14 cellular contexts compared by ENCODE assay signal in genomic region chr2:170576296-170576695, GRCh38.
DNase-seq lines count a peak whose midpoint lies in the region; ATAC-seq, FAIRE-seq and TF ChIP-seq lines count a peak whose summit lies in the region.
"Had no signal": no experiment of that assay in that cellular context is flagged by ENCODE, and none has a peak within 500 bp of the region (broad histone marks: within the 10 kb centered on the region; RNA-seq: fewer than 3 reads in every experiment).

No MANE protein-coding gene starts in this region.

- POLR2A ChIA-PET in K562 (lab: Yijun Ruan, JAX): interaction anchor here (1.4 to 2.0 kb wide), 2 partner anchors 11 to 39 kb away, joined by 3 to 4 read pairs; no protein-coding TSS in a partner anchor

- no peaks in the 10 kb centered on the region for H3K36me3 ChIP-seq in K562 (ENCODE audit: control insufficient read depth, insufficient read depth, low read length)
- no peaks in the 10 kb centered on the region for H3K36me3 ChIP-seq in brain microvascular endothelial cell (replicated peaks)
- no peaks in the 10 kb centered on the region for H3K36me3 ChIP-seq in vagina
- H3K36me3 ChIP-seq in mucosa of descending colon (ENCODE audit: low read depth): no peaks in the 10 kb centered on the region

- no peak for TF ChIP-seq EP300 in K562 (IDR thresholded peaks at IDR 0.05; ENCODE audit: low read length)

- H3K9me1 ChIP-seq in K562 (ENCODE audit: control insufficient read depth, insufficient read depth, low read length): no peaks in the 10 kb centered on the region

- no peak overlapping the region for H3K4me2 ChIP-seq in K562 (ENCODE audit: insufficient read depth, low read length)

- TF ChIP-seq CTCF in AG09319 (IDR thresholded peaks at IDR 0.05; ENCODE audit: low read depth, low read length) (peak; percentile 4; the same call in 1 of the 2 replicates), K562 (IDR thresholded peaks at IDR 0.05 in 2 of 3, conservative IDR thresholded peaks at IDR 0.05 in 1 of 3; ENCODE audit: insufficient read depth in 2 of 3, low read depth in 1 of 3, low read length in 3 of 3) (peak in 2 of 3 experiments; percentile 16 to 45; a peak in 2 of 6 replicates), brain microvascular endothelial cell (IDR thresholded peaks at IDR 0.05; ENCODE audit: low read depth, low read length, missing control alignments) (no peak), vagina (IDR thresholded peaks at IDR 0.05) (no peak), mucosa of descending colon (IDR thresholded peaks at IDR 0.05) (no peak)

- no peak overlapping the region for H3K9ac ChIP-seq in K562 (ENCODE audit: insufficient read depth in 1 of 2, low read depth in 2 of 2, low read length in 2 of 2)

- BruUV-seq in K562 (replicated peaks; lab: Mats Ljungman, UMichigan): no TSS peak

- H3K27me3 ChIP-seq in K562 (ENCODE audit: control insufficient read depth in 2 of 2, insufficient read depth in 2 of 2, low read length in 2 of 2): 0 out of 5 replicates have a peak, but pooled peaks cover 0 to 4% of the 10 kb centered on the region in 2 experiments
- no peaks in the 10 kb centered on the region for H3K27me3 ChIP-seq in brain microvascular endothelial cell (replicated peaks)
- H3K27me3 ChIP-seq in vagina: no peaks in the 10 kb centered on the region

- no peaks in the 10 kb centered on the region for H4K20me1 ChIP-seq in K562 (replicated peaks; ENCODE audit: control insufficient read depth, insufficient read depth, low read length)

- intact Hi-C loops in K562 (cut with micrococcal nuclease) (no loop called here), vagina (cut with DNase I) (no loop called here), mucosa of descending colon (cut with DNase I, micrococcal nuclease) (no loop called here)

- peak; percentile 59; the same call in 2 of the 3 replicates for ATAC-seq in K562
- ATAC-seq in mucosa of descending colon: no peak
- ATAC-seq: GM12878, HCT116 had no signal

- in situ Hi-C loops in K562 (cut with MboI): no loop called here
- in situ Hi-C loops in brain microvascular endothelial cell (cut with HindIII; ENCODE audit: low pct_ligation_motif_present, low sequenced_read_pairs): no loop called here

- H3K27ac ChIP-seq in K562 (ENCODE audit: extremely low read depth, low read depth, low read length): no peak overlapping the region
- no peak overlapping the region for H3K27ac ChIP-seq in brain microvascular endothelial cell
- no peak overlapping the region for H3K27ac ChIP-seq in vagina

- CTCF ChIA-PET in K562 (lab: Yijun Ruan, JAX; ENCODE audit: low intra/inter-chr PET ratio): no interaction called here

- H3K4me1 ChIP-seq in K562 (replicated peaks in 1 of 2; ENCODE audit: control insufficient read depth in 2 of 2, insufficient read depth in 2 of 2, low read length in 2 of 2) (no peaks in the 10 kb centered on the region), vagina (no peaks in the 10 kb centered on the region), mucosa of descending colon (ENCODE audit: low read depth) (no peaks in the 10 kb centered on the region)

- TF ChIP-seq POLR2A in K562 (conservative IDR thresholded peaks at IDR 0.05) (no peak), vagina (IDR thresholded peaks at IDR 0.05) (no peak)

- TF ChIP-seq RAD21 in K562 (CRISPR knock-in tag; conservative IDR thresholded peaks at IDR 0.05 in 1 of 2, IDR thresholded peaks at IDR 0.05 in 1 of 2): peak; percentile 25 to 60

- no peaks in the 10 kb centered on the region for H3K9me3 ChIP-seq in K562 (replicated peaks; ENCODE audit: control insufficient read depth, insufficient read depth, low read depth, low read length)
- no peaks in the 10 kb centered on the region for H3K9me3 ChIP-seq in vagina
- H3K9me3 ChIP-seq in mucosa of descending colon: no peaks in the 10 kb centered on the region

- peak overlapping the region; percentile 57 for H2AFZ ChIP-seq in K562 (ENCODE audit: low read depth, low read length)

- FAIRE-seq in K562 (lab: Jason Lieb, UNC): no peak
- FAIRE-seq: GM12878, GM18507, H54 had no signal

- H3K4me3 ChIP-seq in K562 (no peak overlapping the region), brain microvascular endothelial cell (ENCODE audit: low read depth, low read length) (no peak overlapping the region), vagina (no peak overlapping the region), mucosa of descending colon (no peak overlapping the region)
- H3K4me3 ChIP-seq: GM12878 had no signal

- 12% methylated on average over 7 of the region's 7 CpGs for WGBS in K562 (ENCODE audit: insufficient coverage, low coverage, missing lambda C conversion rate)

- no peaks in the 10 kb centered on the region for H3K79me2 ChIP-seq in K562 (ENCODE audit: control insufficient read depth, insufficient read depth, low read length)

- DNase-seq in AG09319 (ENCODE audit: extremely low read depth, low read depth): no peak
- peak in 3 of 4 experiments; percentile 18 to 22 (median 21) for DNase-seq in K562 (ENCODE audit: extremely low read depth in 1 of 4, low spot score in 3 of 4)
- DNase-seq in medulla oblongata (ENCODE audit: extremely low spot score): peak; percentile 34
- peak; percentile 47 for DNase-seq in pons (ENCODE audit: low spot score)
- no peak for DNase-seq in brain microvascular endothelial cell
- DNase-seq in vagina (ENCODE audit: extremely low spot score in 2 of 2): no peak
- no peak for DNase-seq in mucosa of descending colon
- DNase-seq: 8988T; CD4-positive, alpha-beta T cell; DMS79 had no signal

TF ChIP-seq in K562, 482 proteins besides CTCF, POLR2A, EP300 and RAD21:
- TF ChIP-seq ZNF347 (CRISPR knock-in tag; IDR thresholded peaks at IDR 0.05; ENCODE audit: low read depth): no peak
- TF ChIP-seq ZNF280B (CRISPR knock-in tag; IDR thresholded peaks at IDR 0.05): no peak
- TF ChIP-seq ETV1 (tag; conservative IDR thresholded peaks at IDR 0.05; ENCODE audit: low read depth): peak; percentile 55
- TF ChIP-seq C11orf30 (IDR thresholded peaks at IDR 0.05; ENCODE audit: low read depth): no peak
- no peak for TF ChIP-seq ZNF695 (CRISPR knock-in tag; IDR thresholded peaks at IDR 0.05)
- no peak for TF ChIP-seq MAFK (IDR thresholded peaks at IDR 0.05; ENCODE audit: low read length)
- TF ChIP-seq POLR2B (IDR thresholded peaks at IDR 0.05; ENCODE audit: low read depth, partially characterized antibody): no peak
- TF ChIP-seq GABPA (tag; conservative IDR thresholded peaks at IDR 0.05; ENCODE audit: low read depth): peak; percentile 44; the same call in 1 of the 2 replicates
- peak; percentile 46; the same call in 1 of the 2 replicates for TF ChIP-seq RFX1 (IDR thresholded peaks at IDR 0.05)
- no peak for TF ChIP-seq CCNT2 (IDR thresholded peaks at IDR 0.05; ENCODE audit: borderline replicate concordance, extremely low read depth, insufficient read length, low read depth, low read length)

Comparison
In these comparisons a context has a peak if more than half of its experiments do, and no peak if none do; other contexts are left out.
1. DNase-seq: peak in K562 (3 of 4), medulla oblongata (single experiment) and pons (single experiment); none in AG09319 (single experiment), brain microvascular endothelial cell (single experiment), vagina (0 of 2) and mucosa of descending colon (0 of 3).
2. CTCF ChIP-seq: peak in AG09319 (single experiment) and K562 (2 of 3); none in brain microvascular endothelial cell (single experiment), vagina (0 of 3) and mucosa of descending colon (single experiment).